In the genomic region with DNA sequence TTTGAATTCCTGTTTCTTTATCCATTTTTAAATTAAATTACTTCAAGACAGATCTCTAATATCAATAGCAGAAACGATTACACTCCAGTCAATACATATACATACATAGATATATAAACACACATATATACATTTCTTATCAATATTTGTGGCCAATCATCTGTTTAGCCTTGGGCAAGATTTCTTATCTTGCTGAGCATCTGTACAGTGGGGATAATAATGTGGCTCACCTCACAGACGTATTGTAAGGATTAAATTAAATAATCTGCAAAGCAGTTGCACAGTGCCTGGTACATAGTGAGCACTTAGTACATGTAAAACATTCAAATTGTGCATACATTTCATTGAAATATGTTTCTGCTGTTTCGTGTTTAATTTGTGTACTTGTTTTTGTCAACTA, we compare ENCODE assay signal across 34 cellular contexts. TPM values are rescaled to one million over a fixed set of nuclear protein-coding genes. Genes with fewer than 3 reads are reported as not detected.
"Had no signal": no experiment of that assay in that cellular context is flagged by ENCODE, and none has a peak within 500 bp of the region (broad histone marks: within the 10 kb centered on the region; RNA-seq: fewer than 3 reads in every experiment).

No MANE protein-coding gene starts in this region.

- H3K36me3 ChIP-seq: MG63 had no signal

- H3K4me3 ChIP-seq: MG63 had no signal

- H3K4me2 ChIP-seq: KMS-11 had no signal

- H3K27ac ChIP-seq: KMS-11 had no signal

- H3K27me3 ChIP-seq: MG63 had no signal

- H3K9ac ChIP-seq: KMS-11 had no signal

- H3K9me3 ChIP-seq: MG63 had no signal

- DNase-seq: Karpas-422, Kasumi-1, KG1, MG63, MM.1S, MV-4-11, NCI-H1048, NCI-H1092, NCI-H1092 treated with DMSO at 0.1 percent for 48 hours, NCI-H1105, NCI-H1105 treated with DMSO at 0.1 percent for 48 hours, NCI-H1417, NCI-H1417 treated with DMSO at 0.1 percent for 48 hours, NCI-H1436, NCI-H1436 treated with DMSO at 0.1 percent for 48 hours, NCI-H146, NCI-H1694, NCI-H1694 treated with DMSO at 0.1 percent for 48 hours, NCI-H187, NCI-H187 treated with DMSO at 0.1 percent for 48 hours, NCI-H1930, NCI-H2029, NCI-H2029 treated with DMSO at 0.1 percent for 48 hours, NCI-H2081, NCI-H2081 treated with DMSO at 0.1 percent for 48 hours, NCI-H2107, NCI-H2227 treated with DMSO at 0.1 percent for 48 hours, NCI-H226, NCI-H345, NCI-H446, NCI-H446 treated with DMSO at 0.1 percent for 48 hours, NCI-H510A had no signal

RNA-seq across cellular contexts. Expression of gene CACNB2, which starts 17.5 kb away (rescaled TPM):
- total RNA-seq: LHCN-M2 had no signal
